8 cellular contexts compared by ENCODE assay signal in genomic region chr17:28712705-28713415, GRCh38. TPM values are rescaled to one million over a fixed set of nuclear protein-coding genes. Genes with fewer than 3 reads are reported as not detected.
DNase-seq lines count a peak whose midpoint lies in the region; ATAC-seq and TF ChIP-seq lines count a peak whose summit lies in the region.
"Had no signal": no experiment of that assay in that cellular context is flagged by ENCODE, and none has a peak within 500 bp of the region (broad histone marks: within the 10 kb centered on the region; RNA-seq: fewer than 3 reads in every experiment).

No MANE protein-coding gene starts in this region.

- no peaks in the 10 kb centered on the region for H3K9me3 ChIP-seq in hepatocyte (ENCODE audit: low read depth)
- H3K9me3 ChIP-seq: SJSA1 had no signal

- peak overlapping the region; percentile 85 for H3K4me2 ChIP-seq in hepatocyte

- 79% methylated on average over 7 of the region's 7 CpGs for WGBS in hepatocyte (ENCODE audit: low lambda C conversion rate, missing lambda C conversion rate)

- peak overlapping the region; percentile 97 for H3K27ac ChIP-seq in hepatocyte
- H3K27ac ChIP-seq: SJSA1 had no signal

- peaks cover 4% of the 10 kb centered on the region for H3K36me3 Mint-ChIP-seq in stimulated activated naive CD8-positive, alpha-beta T cell treated with anti-CD3 and anti-CD28 coated beads, Interleukin-15, Interleukin-2, amounts not matched to agents 100 ng/mL and 50 ng/mL, for 24 hours (ENCODE audit: low read depth)

- TF ChIP-seq CTCF in hepatocyte (IDR thresholded peaks at IDR 0.05; ENCODE audit: poor library complexity), result no peak

- H3K4me1 ChIP-seq in hepatocyte (ENCODE audit: insufficient read depth), result peaks cover 30% of the 10 kb centered on the region

- peaks cover 34% of the 10 kb centered on the region for H3K79me2 ChIP-seq in hepatocyte

- peak overlapping the region; percentile 86 for H3K4me3 Mint-ChIP-seq in stimulated activated naive CD8-positive, alpha-beta T cell treated with anti-CD3 and anti-CD28 coated beads, Interleukin-15, Interleukin-2, amounts not matched to agents 100 ng/mL and 50 ng/mL, for 24 hours

- no peak overlapping the region for H2AFZ ChIP-seq in hepatocyte

- no peaks in the 10 kb centered on the region for H3K9me3 Mint-ChIP-seq in stimulated activated naive CD8-positive, alpha-beta T cell treated with anti-CD3 and anti-CD28 coated beads, Interleukin-15, Interleukin-2, amounts not matched to agents 100 ng/mL and 50 ng/mL, for 24 hours

- H3K27me3 Mint-ChIP-seq in stimulated activated naive CD8-positive, alpha-beta T cell treated with anti-CD3 and anti-CD28 coated beads, Interleukin-15, Interleukin-2, amounts not matched to agents 100 ng/mL and 50 ng/mL, for 24 hours, result peaks cover 9% of the 10 kb centered on the region

- no peaks in the 10 kb centered on the region for H3K9me2 ChIP-seq in hepatocyte (replicated peaks; ENCODE audit: insufficient read depth)

- H3K27me3 ChIP-seq in hepatocyte, result no peaks in the 10 kb centered on the region
- H3K27me3 ChIP-seq: SJSA1 had no signal

- H3K4me3 ChIP-seq in hepatocyte, result no peak overlapping the region
- H3K4me3 ChIP-seq: SJSA1 had no signal

- no peaks in the 10 kb centered on the region for H3K36me3 ChIP-seq in hepatocyte (replicated peaks; ENCODE audit: insufficient read depth, low read depth)

- peaks cover 5% of the 10 kb centered on the region for H4K20me1 ChIP-seq in hepatocyte (ENCODE audit: insufficient read depth, poor library complexity, severe bottlenecking)

- peaks cover 19% of the 10 kb centered on the region for H3K4me1 Mint-ChIP-seq in stimulated activated naive CD8-positive, alpha-beta T cell treated with anti-CD3 and anti-CD28 coated beads, Interleukin-15, Interleukin-2, amounts not matched to agents 100 ng/mL and 50 ng/mL, for 24 hours (ENCODE audit: low read depth)

- DNase-seq in stimulated activated naive CD8-positive, alpha-beta T cell treated with anti-CD3 and anti-CD28 coated beads, Interleukin-15, Interleukin-2, amounts not matched to agents 100 U/mL and 50 U/mL, for 24 hours, result no peak
- no peak for DNase-seq in hepatocyte (ENCODE audit: low spot score)
- no peak for DNase-seq in NCI-H524 treated with DMSO at 0.1 percent for 48 hours (lab: John Stamatoyannopoulos, UW)
- DNase-seq in NCI-H2171 (lab: John Stamatoyannopoulos, UW), result no peak
- DNase-seq: NCI-H187 treated with DMSO at 0.1 percent for 48 hours had no signal

- no peak for ATAC-seq in stimulated activated naive CD8-positive, alpha-beta T cell treated with anti-CD3 and anti-CD28 coated beads, Interleukin-15, Interleukin-2, amounts not matched to agents 100 U/mL and 50 U/mL, for 24 hours
- ATAC-seq in GM18511 (IDR thresholded peaks at IDR 0.05; ENCODE audit: unreplicated experiment), result no peak

- H3K27ac Mint-ChIP-seq in stimulated activated naive CD8-positive, alpha-beta T cell treated with anti-CD3 and anti-CD28 coated beads, Interleukin-15, Interleukin-2, amounts not matched to agents 100 ng/mL and 50 ng/mL, for 24 hours, result peak overlapping the region; percentile 91

RNA-seq across cellular contexts. Expression of gene PROCA1, which starts 1.2 kb away (rescaled TPM):
- 3.9 and 4.4 TPM in 2 replicates for total RNA-seq in hepatocyte
- 1.1 and 1.8 TPM in 2 replicates for polyA plus RNA-seq in hepatocyte

RNA-seq across cellular contexts. Expression of gene RAB34, which starts 4.8 kb away (rescaled TPM):
- total RNA-seq in hepatocyte, result 160 and 184 TPM in 2 replicates
- polyA plus RNA-seq in hepatocyte, result 180 and 185 TPM in 2 replicates

RNA-seq across cellular contexts. Expression of gene RPL23A, which starts 6.9 kb away (rescaled TPM):
- 501 and 614 TPM in 2 replicates for total RNA-seq in hepatocyte
- 1,050 and 1,115 TPM in 2 replicates for polyA plus RNA-seq in hepatocyte

RNA-seq across cellular contexts. Expression of gene TLCD1, which starts 13.2 kb away (rescaled TPM):
- 12.5 and 14.6 TPM in 2 replicates for total RNA-seq in hepatocyte
- 23.4 and 26.6 TPM in 2 replicates for polyA plus RNA-seq in hepatocyte

RNA-seq across cellular contexts. Expression of gene NEK8, which starts 15.7 kb away (rescaled TPM):
- total RNA-seq in hepatocyte, result 3.3 and 5.5 TPM in 2 replicates
- polyA plus RNA-seq in hepatocyte, result 8.1 and 9.7 TPM in 2 replicates
